ENCODE assay signal across 11 cellular contexts in the genomic region with DNA sequence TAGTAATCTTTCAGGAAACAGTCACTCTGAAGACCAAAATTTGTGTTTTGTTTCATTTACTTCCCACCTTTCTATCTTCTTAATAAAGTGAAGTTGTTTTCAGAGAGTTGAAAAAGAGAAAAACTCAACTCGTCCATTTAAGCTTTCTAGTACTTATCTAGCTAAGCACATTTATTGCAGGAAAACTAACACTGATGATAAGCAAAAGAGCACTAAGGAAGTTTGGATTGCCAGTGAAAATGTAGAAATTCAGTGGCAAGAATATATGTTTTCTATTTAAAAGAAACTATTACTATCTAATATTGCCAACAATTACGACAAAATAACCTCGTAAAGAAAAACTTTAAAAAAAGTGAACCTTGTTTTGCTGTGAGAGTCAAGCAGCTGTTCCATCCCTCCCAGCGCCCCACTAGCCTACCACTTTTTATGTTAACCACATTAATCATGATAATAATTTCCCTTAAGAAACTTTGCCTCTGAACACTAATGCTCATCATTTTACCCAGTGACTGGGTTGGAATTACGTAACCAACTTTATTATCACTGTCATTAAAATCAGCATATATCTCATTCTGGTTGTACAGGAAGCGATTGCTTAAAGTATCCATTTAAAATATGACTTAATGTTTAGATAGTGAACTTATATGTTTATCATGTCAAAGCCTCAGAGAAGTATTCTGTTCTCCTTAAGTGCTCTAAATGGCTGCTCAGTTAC. TPM values are rescaled to one million over a fixed set of nuclear protein-coding genes. Genes with fewer than 3 reads are reported as not detected.
A peak's percentile ranks its signal among the peaks of the same experiment; 100 is the strongest.
DNase-seq lines count a peak whose midpoint lies in the region; ATAC-seq and TF ChIP-seq lines count a peak whose summit lies in the region.
"Had no signal": no experiment of that assay in that cellular context is flagged by ENCODE, and none has a peak within 500 bp of the region (broad histone marks: within the 10 kb centered on the region; RNA-seq: fewer than 3 reads in every experiment).

No MANE protein-coding gene starts in this region.

- H3K4me2 ChIP-seq in BLaER1 treated with 17β-estradiol and CSF1 and Interleukin-3, amounts not matched to agents 10 nM and 100 nM: peak overlapping the region; percentile 20 to 68 (median 61); a peak in 19 of 22 replicates

- peaks cover 6 to 20% (median 13%) of the 10 kb centered on the region in 11 experiments for H3K9me3 ChIP-seq in BLaER1 treated with 17β-estradiol and CSF1 and Interleukin-3, amounts not matched to agents 10 nM and 100 nM (replicated peaks in 1 of 11)
- no peaks in the 10 kb centered on the region for H3K9me3 ChIP-seq in lower lobe of right lung
- H3K9me3 ChIP-seq: right atrium auricular region had no signal

- CTCF ChIA-PET in activated CD4-positive, alpha-beta memory T cell treated with anti-CD3 and anti-CD28 coated beads, Interleukin-2, amount 10 ng/mL, durations not matched to agents 7 days and 5 days (lab: Charles Lee): no interaction called here
- CTCF ChIA-PET in MCF 10A (lab: Yijun Ruan, JAX): interaction anchor here (0.6 kb wide), 1 partner anchor 844 kb away, joined by 3 read pairs; no protein-coding TSS in a partner anchor

- no peak overlapping the region for H3K4me3 ChIP-seq in BLaER1 treated with 17β-estradiol and CSF1 and Interleukin-3, amounts not matched to agents 10 nM and 100 nM
- peak overlapping the region; percentile 9 for H3K4me3 ChIP-seq in lower lobe of right lung

- peaks cover 71% of the 10 kb centered on the region for H3K4me1 Mint-ChIP-seq in activated CD4-positive, alpha-beta memory T cell treated with anti-CD3 and anti-CD28 coated beads, Interleukin-2, amount 10 ng/mL, durations not matched to agents 7 days and 5 days
- peaks cover 12% of the 10 kb centered on the region for H3K4me1 Mint-ChIP-seq in MCF 10A (ENCODE audit: insufficient read depth, unreplicated experiment)

- H3K36me3 Mint-ChIP-seq in activated CD4-positive, alpha-beta memory T cell treated with anti-CD3 and anti-CD28 coated beads, Interleukin-2, amount 10 ng/mL, durations not matched to agents 7 days and 5 days (ENCODE audit: low read depth): no peaks in the 10 kb centered on the region
- H3K36me3 Mint-ChIP-seq in MCF 10A (ENCODE audit: insufficient read depth, unreplicated experiment): no peaks in the 10 kb centered on the region
- H3K36me3 Mint-ChIP-seq: IgD-negative memory B cell had no signal

- peak; percentile 3 for DNase-seq in HCEC 1CT
- no peak for DNase-seq in activated CD4-positive, alpha-beta memory T cell treated with anti-CD3 and anti-CD28 coated beads, Interleukin-2, amount 10 ng/mL, durations not matched to agents 7 days and 5 days
- no peak for DNase-seq in lower lobe of right lung
- no peak for DNase-seq in NCI-H748 (lab: John Stamatoyannopoulos, UW; ENCODE audit: unreplicated experiment)
- no peak for DNase-seq in D341Med (ENCODE audit: low spot score)
- no peak for DNase-seq in MCF 10A (ENCODE audit: unreplicated experiment)
- no peak for DNase-seq in NCI-H2029 (lab: John Stamatoyannopoulos, UW)
- DNase-seq: caudate nucleus had no signal

- peaks cover 0 to 11% (median 0%) of the 10 kb centered on the region in 11 experiments; a peak in 1 of 22 replicates for H3K27me3 ChIP-seq in BLaER1 treated with 17β-estradiol and CSF1 and Interleukin-3, amounts not matched to agents 10 nM and 100 nM
- no peaks in the 10 kb centered on the region for H3K27me3 ChIP-seq in lower lobe of right lung (ENCODE audit: low read depth)
- H3K27me3 ChIP-seq: right atrium auricular region had no signal

- no peaks in the 10 kb centered on the region for H4K20me1 ChIP-seq in BLaER1 treated with 17β-estradiol and CSF1 and Interleukin-3, amounts not matched to agents 10 nM and 100 nM

- H3K27ac Mint-ChIP-seq in activated CD4-positive, alpha-beta memory T cell treated with anti-CD3 and anti-CD28 coated beads, Interleukin-2, amount 10 ng/mL, durations not matched to agents 7 days and 5 days: peak overlapping the region; percentile 77
- no peak overlapping the region for H3K27ac Mint-ChIP-seq in MCF 10A (ENCODE audit: low read depth, unreplicated experiment)
- H3K27ac Mint-ChIP-seq: IgD-negative memory B cell had no signal

- no peaks in the 10 kb centered on the region for H3K36me3 ChIP-seq in BLaER1 treated with 17β-estradiol and CSF1 and Interleukin-3, amounts not matched to agents 10 nM and 100 nM
- no peaks in the 10 kb centered on the region for H3K36me3 ChIP-seq in lower lobe of right lung
- H3K36me3 ChIP-seq: right atrium auricular region had no signal

- no peak overlapping the region for H3K9ac ChIP-seq in BLaER1 treated with 17β-estradiol and CSF1 and Interleukin-3, amounts not matched to agents 10 nM and 100 nM

- intact Hi-C loops in lower lobe of right lung (cut with DNase I): no loop called here
- intact Hi-C loops in MCF 10A (cut with micrococcal nuclease): no loop called here

- H3K4me3 Mint-ChIP-seq in activated CD4-positive, alpha-beta memory T cell treated with anti-CD3 and anti-CD28 coated beads, Interleukin-2, amount 10 ng/mL, durations not matched to agents 7 days and 5 days: no peak overlapping the region
- no peak overlapping the region for H3K4me3 Mint-ChIP-seq in MCF 10A (ENCODE audit: unreplicated experiment)
- H3K4me3 Mint-ChIP-seq: IgD-negative memory B cell had no signal

- H3K27me3 Mint-ChIP-seq in activated CD4-positive, alpha-beta memory T cell treated with anti-CD3 and anti-CD28 coated beads, Interleukin-2, amount 10 ng/mL, durations not matched to agents 7 days and 5 days: no peaks in the 10 kb centered on the region
- no peaks in the 10 kb centered on the region for H3K27me3 Mint-ChIP-seq in MCF 10A (ENCODE audit: insufficient read depth, unreplicated experiment)
- H3K27me3 Mint-ChIP-seq: IgD-negative memory B cell had no signal

- no peak for ATAC-seq in lower lobe of right lung

- TF ChIP-seq CTCF in lower lobe of right lung (IDR thresholded peaks at IDR 0.05): no peak
- no peak for TF ChIP-seq CTCF in MCF 10A (IDR thresholded peaks at IDR 0.05; ENCODE audit: unreplicated experiment)

- H3K4me1 ChIP-seq in BLaER1 treated with 17β-estradiol and CSF1 and Interleukin-3, amounts not matched to agents 10 nM and 100 nM: peaks cover 33 to 60% (median 55%) of the 10 kb centered on the region in 10 experiments
- H3K4me1 ChIP-seq in lower lobe of right lung: peaks cover 17% of the 10 kb centered on the region

- no peaks in the 10 kb centered on the region for H3K9me3 Mint-ChIP-seq in activated CD4-positive, alpha-beta memory T cell treated with anti-CD3 and anti-CD28 coated beads, Interleukin-2, amount 10 ng/mL, durations not matched to agents 7 days and 5 days
- H3K9me3 Mint-ChIP-seq in MCF 10A (ENCODE audit: unreplicated experiment): no peaks in the 10 kb centered on the region

- POLR2A ChIA-PET in activated CD4-positive, alpha-beta memory T cell treated with anti-CD3 and anti-CD28 coated beads, Interleukin-2, amount 10 ng/mL, durations not matched to agents 7 days and 5 days (lab: Charles Lee): interaction anchor here (0.9 kb wide), 1 partner anchor 24 kb away, joined by 3 read pairs; no protein-coding TSS in a partner anchor
- POLR2A ChIA-PET in MCF 10A (lab: Yijun Ruan, JAX): no interaction called here

- H3K27ac ChIP-seq in BLaER1 treated with 17β-estradiol and CSF1 and Interleukin-3, amounts not matched to agents 10 nM and 100 nM: peak overlapping the region in 4 of 11 experiments; percentile 38 to 90 (median 71); a peak in 7 of 22 replicates
- H3K27ac ChIP-seq in lower lobe of right lung: peak overlapping the region; percentile 13

- BruUV-seq in MCF 10A (replicated peaks; lab: Mats Ljungman, UMichigan): no TSS peak

RNA-seq across cellular contexts. Expression of gene SPRY1, which starts 24.8 kb away (rescaled TPM):
- 10 to 100 TPM; 16.5 to 18.5 TPM for total RNA-seq in activated CD4-positive, alpha-beta memory T cell treated with anti-CD3 and anti-CD28 coated beads, Interleukin-2, amount 10 ng/mL, durations not matched to agents 7 days and 5 days
- total RNA-seq in lower lobe of right lung (86.6 TPM), MCF 10A (2022) (4.3 and 5.6 TPM in 2 replicates)
